Comparison of ENCODE assay signal across 19 cellular contexts in the genomic region with DNA sequence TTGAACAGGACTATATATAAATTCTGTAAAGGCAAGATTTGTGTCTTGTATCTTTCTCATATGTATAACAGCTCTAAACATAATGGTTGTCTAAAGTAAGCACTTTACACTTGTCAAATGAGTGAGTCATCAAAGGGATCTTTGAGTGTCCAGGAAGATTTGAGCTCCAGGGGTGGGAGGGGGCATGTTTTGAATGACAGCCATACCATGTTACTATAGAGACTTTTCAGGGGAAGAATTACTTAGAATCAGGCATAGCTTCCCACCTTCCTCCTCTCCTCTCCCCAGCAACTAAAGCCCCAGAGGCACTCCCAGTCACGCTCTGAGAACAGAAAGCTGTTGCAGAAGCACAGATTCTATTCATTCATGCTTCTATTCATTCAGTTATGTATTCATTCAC.
"Had no signal": no experiment of that assay in that cellular context is flagged by ENCODE, and none has a peak within 500 bp of the region (broad histone marks: within the 10 kb centered on the region; RNA-seq: fewer than 3 reads in every experiment).

No MANE protein-coding gene starts in this region.

- DNase-seq: activated CD4-positive, alpha-beta T cell treated with anti-CD3 and anti-CD28 coated beads for 36 hours; activated CD4-positive, alpha-beta T cell treated with anti-CD3 and anti-CD28 coated beads, Interleukin-2, amount 50 U/mL, for 48 hours; amniotic stem cell; effector memory CD8-positive, alpha-beta T cell; heart right ventricle; immature natural killer cell; kidney glomerular epithelial cell; lower lobe of right lung; natural killer cell; pancreas; stimulated activated CD4-positive, alpha-beta T cell treated with anti-CD3 and anti-CD28 coated beads, Interleukin-4, amount 100 ng/mL, for 4 hours; stimulated activated naive B cell treated with anti-CD40 and anti-IgM and Interleukin-4, amounts not matched to agents 10 μg/mL and 1 μg/mL and 100 μg/mL, for 72 hours had no signal

- H3K9me3 ChIP-seq: heart right ventricle, lower lobe of right lung, neutrophil, pancreas had no signal

- ATAC-seq: activated CD4-positive, alpha-beta T cell treated with anti-CD3 and anti-CD28 coated beads for 36 hours; effector memory CD8-positive, alpha-beta T cell; heart right ventricle; lower lobe of right lung; natural killer cell; pancreas; sciatic nerve; stimulated activated naive B cell treated with anti-CD40 and anti-IgM and Interleukin-4, amounts not matched to agents 10 μg/mL and 1 μg/mL and 100 μg/mL, for 72 hours; WTC11 had no signal

- H3K4me2 ChIP-seq: smooth muscle cell had no signal

- H3K4me1 ChIP-seq: heart right ventricle, lower lobe of right lung, pancreas had no signal

- H3K27ac Mint-ChIP-seq: activated CD4-positive, alpha-beta T cell treated with anti-CD3 and anti-CD28 coated beads for 36 hours; activated naive CD8-positive, alpha-beta T cell; effector memory CD8-positive, alpha-beta T cell; immature natural killer cell; natural killer cell; stimulated activated naive B cell treated with anti-CD40 and anti-IgM and Interleukin-4, amounts not matched to agents 10 μg/mL and 1 μg/mL and 100 μg/mL, for 72 hours; T-helper 2 cell treated with Interferon-gamma antibody and Interleukin-4, amounts not matched to agents 5 μg/mL and 100 μg/mL, for 36 hours; WTC11 had no signal

- H3K27ac ChIP-seq: heart right ventricle, lower lobe of right lung, neutrophil, pancreas had no signal

- FAIRE-seq: pancreas, TTC549 had no signal

- H3K4me1 Mint-ChIP-seq: activated CD4-positive, alpha-beta T cell treated with anti-CD3 and anti-CD28 coated beads for 36 hours; immature natural killer cell; natural killer cell; stimulated activated naive B cell treated with anti-CD40 and anti-IgM and Interleukin-4, amounts not matched to agents 10 μg/mL and 1 μg/mL and 100 μg/mL, for 72 hours had no signal

- H3K36me3 ChIP-seq: heart right ventricle, lower lobe of right lung, neutrophil, pancreas had no signal

- H3K27me3 ChIP-seq: neutrophil, pancreas had no signal

- H3K4me3 ChIP-seq: heart right ventricle, lower lobe of right lung, pancreas, smooth muscle cell had no signal

- H3K36me3 Mint-ChIP-seq: activated naive CD8-positive, alpha-beta T cell; immature natural killer cell; natural killer cell; stimulated activated naive B cell treated with anti-CD40 and anti-IgM and Interleukin-4, amounts not matched to agents 10 μg/mL and 1 μg/mL and 100 μg/mL, for 72 hours; WTC11 had no signal

- H3K4me3 Mint-ChIP-seq: activated CD4-positive, alpha-beta T cell treated with anti-CD3 and anti-CD28 coated beads for 36 hours; activated naive CD8-positive, alpha-beta T cell; effector memory CD8-positive, alpha-beta T cell; immature natural killer cell; natural killer cell; stimulated activated naive B cell treated with anti-CD40 and anti-IgM and Interleukin-4, amounts not matched to agents 10 μg/mL and 1 μg/mL and 100 μg/mL, for 72 hours; T-helper 2 cell treated with Interferon-gamma antibody and Interleukin-4, amounts not matched to agents 5 μg/mL and 100 μg/mL, for 36 hours; WTC11 had no signal

- H3K9me3 Mint-ChIP-seq: effector memory CD8-positive, alpha-beta T cell; immature natural killer cell; natural killer cell; stimulated activated naive B cell treated with anti-CD40 and anti-IgM and Interleukin-4, amounts not matched to agents 10 μg/mL and 1 μg/mL and 100 μg/mL, for 72 hours; T-helper 2 cell treated with Interferon-gamma antibody and Interleukin-4, amounts not matched to agents 5 μg/mL and 100 μg/mL, for 36 hours; WTC11 had no signal
